ENCODE assay signal across 19 cellular contexts in the genomic region with DNA sequence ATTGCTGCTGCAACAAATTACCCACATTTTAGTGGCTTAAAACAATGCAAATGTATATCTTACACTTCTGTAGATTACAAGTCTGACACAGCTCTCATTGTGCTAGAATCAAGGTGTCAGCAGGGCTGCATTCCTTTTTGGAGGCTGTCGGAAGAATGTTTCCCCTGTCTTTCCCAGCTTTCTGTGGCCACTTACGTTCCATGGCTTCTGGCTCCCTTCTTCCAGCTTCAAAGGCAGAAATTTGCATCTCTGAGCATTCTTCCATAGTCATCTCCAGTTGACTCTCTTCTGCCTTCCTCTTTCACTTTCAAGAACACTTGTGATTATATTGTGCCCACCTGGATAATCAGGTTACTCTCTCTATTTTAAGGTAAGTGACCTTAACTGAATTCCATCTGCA.
DNase-seq lines count a peak whose midpoint lies in the region; ATAC-seq, FAIRE-seq and TF ChIP-seq lines count a peak whose summit lies in the region.
"Had no signal": no experiment of that assay in that cellular context is flagged by ENCODE, and none has a peak within 500 bp of the region (broad histone marks: within the 10 kb centered on the region; RNA-seq: fewer than 3 reads in every experiment).

No MANE protein-coding gene starts in this region.

- no peak overlapping the region for H2BK120ac ChIP-seq in H1 (replicated peaks; ENCODE audit: low read depth, low read length)

- H3K27ac ChIP-seq in GM23338 (ENCODE audit: low read depth) (no peak overlapping the region), H1 (ENCODE audit: low read depth, low read length) (no peak overlapping the region), iPS DF 6.9 (ENCODE audit: low read length) (no peak overlapping the region)
- H3K27ac ChIP-seq: BLaER1 treated with 17β-estradiol and CSF1 and Interleukin-3, amounts not matched to agents 10 nM and 100 nM had no signal

- peak; percentile 89 for ATAC-seq in GM23338
- no peak for ATAC-seq in HG03520 (IDR thresholded peaks at IDR 0.05; ENCODE audit: unreplicated experiment)
- ATAC-seq: CD8-positive, alpha-beta T cell; GM12878; HCT116; HepG2 had no signal

- CTCF ChIA-PET in H1 (lab: Charles Lee; ENCODE audit: partially characterized antibody), result interaction anchor here (0.8 kb wide), 1 partner anchor 187 kb away, joined by 3 read pairs; no protein-coding TSS in a partner anchor

- H2BK20ac ChIP-seq in H1 (ENCODE audit: low read length), result no peak overlapping the region

- TF ChIP-seq EP300 in H1 (IDR thresholded peaks at IDR 0.05; ENCODE audit: borderline replicate concordance in 1 of 2, low read depth in 2 of 2, low read length in 2 of 2), result no peak

- H2BK15ac ChIP-seq in H1 (ENCODE audit: low read length), result no peak overlapping the region

- no peak overlapping the region for H3K14ac ChIP-seq in H1 (ENCODE audit: insufficient read length)

- H4K8ac ChIP-seq in H1 (ENCODE audit: extremely low read depth, insufficient read depth, low read length), result no peak overlapping the region

- H4K5ac ChIP-seq in H1 (ENCODE audit: insufficient read length, low read depth, low read length), result no peak overlapping the region

- no peaks in the 10 kb centered on the region for H3K79me2 ChIP-seq in GM23338 (replicated peaks; ENCODE audit: insufficient read depth)
- no peaks in the 10 kb centered on the region for H3K79me2 ChIP-seq in H1 (ENCODE audit: control insufficient read depth in 1 of 2, insufficient read depth in 2 of 2, low read length in 2 of 2)

- no peaks in the 10 kb centered on the region for H3K79me1 ChIP-seq in H1 (ENCODE audit: low read depth, low read length)

- H3K18ac ChIP-seq in H1 (ENCODE audit: extremely low read depth, low read length), result no peak overlapping the region

- no peak overlapping the region for H2BK5ac ChIP-seq in H1 (ENCODE audit: low read depth, low read length)

- TF ChIP-seq POLR2A in H1 (IDR thresholded peaks at IDR 0.05; ENCODE audit: control extremely low read depth in 1 of 2, low read depth in 2 of 2, low read length in 2 of 2), result no peak

- H3K4ac ChIP-seq in H1 (replicated peaks; ENCODE audit: insufficient read length, low read depth, low read length), result no peak overlapping the region

- H3F3A ChIP-seq in GM23338 (replicated peaks; ENCODE audit: low read depth), result no peaks in the 10 kb centered on the region

- peaks cover 19% of the 10 kb centered on the region for H3K4me1 Mint-ChIP-seq in GM23338
- H3K4me1 Mint-ChIP-seq: B cell, IgD-negative memory B cell had no signal

- no peak overlapping the region for H2AFZ ChIP-seq in GM23338
- no peak overlapping the region; the same call in 1 of the 2 replicates for H2AFZ ChIP-seq in H1 (ENCODE audit: low read length)

- no peak for TF ChIP-seq CTCF in GM23338 (conservative IDR thresholded peaks at IDR 0.05; ENCODE audit: low read depth in 2 of 2)
- TF ChIP-seq CTCF in H1 (IDR thresholded peaks at IDR 0.05; ENCODE audit: control extremely low read depth in 1 of 3, insufficient read depth in 1 of 3, low read depth in 1 of 3, low read length in 3 of 3), result no peak

- no peaks in the 10 kb centered on the region for H3K9me2 ChIP-seq in GM23338 (ENCODE audit: insufficient read depth)

- no peak overlapping the region for H3K23ac ChIP-seq in H1 (ENCODE audit: insufficient read length)

- H3K56ac ChIP-seq in H1 (replicated peaks; ENCODE audit: insufficient read length, low read depth, low read length), result no peak overlapping the region

- POLR2A ChIA-PET in H1 (lab: Charles Lee; ENCODE audit: partially characterized antibody), result no interaction called here

- no peak overlapping the region for H3K4me3 Mint-ChIP-seq in GM23338
- H3K4me3 Mint-ChIP-seq: B cell; CD8-positive, alpha-beta T cell; HFFc6; IgD-negative memory B cell had no signal

- no peaks in the 10 kb centered on the region for H3K27me3 ChIP-seq in GM23338 (ENCODE audit: insufficient read depth)
- no peaks in the 10 kb centered on the region for H3K27me3 ChIP-seq in H1 (replicated peaks in 1 of 4; ENCODE audit: control insufficient read depth in 3 of 4, extremely low read depth in 1 of 4, insufficient read depth in 3 of 4, low read length in 3 of 4)
- H3K27me3 ChIP-seq in iPS DF 6.9 (ENCODE audit: control insufficient read depth, insufficient read depth, low read length), result no peaks in the 10 kb centered on the region
- H3K27me3 ChIP-seq: BLaER1 treated with 17β-estradiol and CSF1 and Interleukin-3, amounts not matched to agents 10 nM and 100 nM had no signal

- peak overlapping the region; percentile 10; the same call in 1 of the 2 replicates for H3K4me2 ChIP-seq in GM23338
- H3K4me2 ChIP-seq in H1 (ENCODE audit: insufficient read depth in 1 of 2, low read depth in 2 of 2, low read length in 2 of 2), result no peak overlapping the region
- H3K4me2 ChIP-seq: BLaER1 treated with 17β-estradiol and CSF1 and Interleukin-3, amounts not matched to agents 10 nM and 100 nM had no signal

- no peak overlapping the region for H3K9ac ChIP-seq in H1 (replicated peaks in 1 of 4; ENCODE audit: extremely low read depth in 1 of 4, low read depth in 3 of 4, low read length in 3 of 4)
- H3K9ac ChIP-seq: BLaER1 treated with 17β-estradiol and CSF1 and Interleukin-3, amounts not matched to agents 10 nM and 100 nM had no signal

- peak; percentile 83 for DNase-seq in GM23338 (ENCODE audit: low spot score)
- DNase-seq in H1 (ENCODE audit: low read depth in 1 of 2, low spot score in 2 of 2), result no peak
- DNase-seq in iPS DF 6.9 (ENCODE audit: low read depth, low spot score), result peak; percentile 2
- DNase-seq in activated CD4-positive, CD25-positive, alpha-beta regulatory T cell (lab: John Stamatoyannopoulos, UW), result no peak
- DNase-seq in NAMALWA (ENCODE audit: low spot score), result no peak
- DNase-seq in HTR-8/SVneo (ENCODE audit: insufficient read length, low spot score), result no peak
- DNase-seq: 8988T; Calu3; CD8-positive, alpha-beta T cell; DMS79 treated with DMSO at 0.1 percent for 48 hours; HFFc6 had no signal

- H2AK5ac ChIP-seq in H1 (ENCODE audit: low read depth, low read length), result no peak overlapping the region

- H4K20me1 ChIP-seq in GM23338 (replicated peaks; ENCODE audit: insufficient read depth) (no peaks in the 10 kb centered on the region), H1 (replicated peaks in 1 of 2; ENCODE audit: control insufficient read depth in 1 of 2, insufficient read depth in 2 of 2, low read length in 2 of 2) (no peaks in the 10 kb centered on the region)
- H4K20me1 ChIP-seq: BLaER1 treated with 17β-estradiol and CSF1 and Interleukin-3, amounts not matched to agents 10 nM and 100 nM had no signal

- no peaks in the 10 kb centered on the region for H3K23me2 ChIP-seq in H1 (ENCODE audit: low read depth, low read length)

- no peak overlapping the region for H4K91ac ChIP-seq in H1 (replicated peaks; ENCODE audit: insufficient read length, low read length)

- H3K9me3 ChIP-seq in H1 (ENCODE audit: insufficient read depth in 2 of 2, low read depth in 1 of 2, low read length in 1 of 2) (no peaks in the 10 kb centered on the region), iPS DF 6.9 (ENCODE audit: control insufficient read depth, insufficient read depth, low read length) (no peaks in the 10 kb centered on the region)
- H3K9me3 ChIP-seq: BLaER1 treated with 17β-estradiol and CSF1 and Interleukin-3, amounts not matched to agents 10 nM and 100 nM had no signal

- no peak for TF ChIP-seq RAD21 in H1 (IDR thresholded peaks at IDR 0.05 in 1 of 2, conservative IDR thresholded peaks at IDR 0.05 in 1 of 2; ENCODE audit: low read depth in 2 of 2, low read length in 2 of 2)

- H3K4me1 ChIP-seq in GM23338 (ENCODE audit: insufficient read depth) (peaks cover 4% of the 10 kb centered on the region), H1 (replicated peaks in 1 of 4; ENCODE audit: control insufficient read depth in 3 of 4, insufficient read depth in 4 of 4, low read length in 3 of 4) (peaks cover 0 to 2% (median 0%) of the 10 kb centered on the region in 4 experiments; a peak in 2 of 7 replicates), iPS DF 6.9 (ENCODE audit: control insufficient read depth, insufficient read depth, low read length) (0 out of 2 replicates have a peak, but pooled peaks cover 2% of the 10 kb centered on the region)
- H3K4me1 ChIP-seq: BLaER1 treated with 17β-estradiol and CSF1 and Interleukin-3, amounts not matched to agents 10 nM and 100 nM had no signal

- FAIRE-seq in H1 (lab: Jason Lieb, UNC), result peak; percentile 48
- FAIRE-seq in HTR-8/SVneo (lab: Jason Lieb, UNC), result no peak
- FAIRE-seq: GM12878, H54, HepG2 had no signal

- no peaks in the 10 kb centered on the region for H3K27me3 Mint-ChIP-seq in GM23338 (ENCODE audit: insufficient read depth, low read depth, poor library complexity)
- H3K27me3 Mint-ChIP-seq: B cell, IgD-negative memory B cell had no signal

- no peak overlapping the region for H3K4me3 ChIP-seq in GM23338
- no peak overlapping the region for H3K4me3 ChIP-seq in H1 (ENCODE audit: extremely low read depth in 1 of 4, insufficient read depth in 2 of 4, low read depth in 3 of 4, low read length in 4 of 4)
- no peak overlapping the region for H3K4me3 ChIP-seq in iPS DF 6.9 (ENCODE audit: low read length)
- H3K4me3 ChIP-seq: BLaER1 treated with 17β-estradiol and CSF1 and Interleukin-3, amounts not matched to agents 10 nM and 100 nM; GM12878 had no signal

- H2BK12ac ChIP-seq in H1 (ENCODE audit: low read depth, low read length), result no peak overlapping the region

- 78% methylated on average over 2 of the region's 2 CpGs; no CpG with 5 or more reads in 1 of the 2 experiments for WGBS in H1 (ENCODE audit: extremely low coverage in 1 of 2, insufficient coverage in 1 of 2, insufficient read length in 1 of 2, insufficient replicate concordance in 2 of 2, low coverage in 1 of 2, low lambda C conversion rate in 2 of 2, missing lambda C conversion rate in 1 of 2), 2 experiments
- WGBS in iPS DF 6.9 (ENCODE audit: insufficient coverage, insufficient read length), result no CpG with 5 or more reads among the region's 2 CpGs

- no peaks in the 10 kb centered on the region for H3K9me3 Mint-ChIP-seq in GM23338

- no peaks in the 10 kb centered on the region for H3K36me3 ChIP-seq in GM23338 (ENCODE audit: insufficient read depth)
- H3K36me3 ChIP-seq in H1 (ENCODE audit: control insufficient read depth in 2 of 4, insufficient read depth in 4 of 4, low read length in 3 of 4), result no peaks in the 10 kb centered on the region
- no peaks in the 10 kb centered on the region for H3K36me3 ChIP-seq in iPS DF 6.9 (ENCODE audit: control insufficient read depth, insufficient read depth, low read length)
- H3K36me3 ChIP-seq: BLaER1 treated with 17β-estradiol and CSF1 and Interleukin-3, amounts not matched to agents 10 nM and 100 nM had no signal

- no peaks in the 10 kb centered on the region for H3K36me3 Mint-ChIP-seq in GM23338 (ENCODE audit: low read depth)
- H3K36me3 Mint-ChIP-seq: CD8-positive, alpha-beta T cell; IgD-negative memory B cell had no signal

- H3K27ac Mint-ChIP-seq in GM23338, result peak overlapping the region; percentile 4; the same call in 1 of the 2 replicates
- H3K27ac Mint-ChIP-seq: B cell; CD8-positive, alpha-beta T cell; HFFc6; IgD-negative memory B cell had no signal

TF ChIP-seq in GM23338, 12 proteins besides CTCF, POLR2A, EP300 and RAD21 (continues in another document):
- TF ChIP-seq EZH2 (IDR thresholded peaks at IDR 0.05; ENCODE audit: low read depth, unreplicated experiment), result no peak

TF ChIP-seq in H1, 55 proteins besides CTCF, POLR2A, EP300 and RAD21:
- no peak for TF ChIP-seq SP2 (IDR thresholded peaks at IDR 0.05; ENCODE audit: low read length)
- peak; percentile 8; the same call in 1 of the 2 replicates for TF ChIP-seq TEAD4 (IDR thresholded peaks at IDR 0.05; ENCODE audit: low read depth, low read length)

Comparison
In these comparisons a context has a peak if more than half of its experiments do, and no peak if none do; other contexts are left out.
1. DNase-seq: peak in GM23338 (single experiment) and iPS DF 6.9 (single experiment); none in H1 (0 of 2), activated CD4-positive, CD25-positive, alpha-beta regulatory T cell (0 of 4), NAMALWA (single experiment) and HTR-8/SVneo (single experiment).